ENCODE assay signal across 8 cellular contexts in the genomic region with DNA sequence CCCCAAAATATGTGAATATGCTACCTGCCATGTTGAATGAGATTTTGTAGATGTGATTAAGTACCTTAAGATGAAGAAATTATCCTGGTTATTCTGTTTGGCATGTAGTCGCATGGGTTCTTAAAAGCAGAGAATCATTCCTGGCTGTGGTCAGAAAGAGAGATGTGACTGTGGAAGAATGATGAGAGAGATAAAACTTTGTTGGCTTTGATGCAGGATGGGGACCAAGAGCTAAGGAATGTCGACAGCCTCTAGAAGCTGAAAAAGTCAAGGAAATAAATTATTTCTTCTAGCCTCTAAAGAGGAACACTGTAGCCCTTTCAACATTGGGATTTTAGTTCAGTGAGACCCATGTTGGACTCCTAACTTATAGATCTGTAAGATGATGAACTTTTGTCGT.
DNase-seq lines count a peak whose midpoint lies in the region; ATAC-seq and TF ChIP-seq lines count a peak whose summit lies in the region.
"Not testable (repeated sequence)": the region's sequence is repeated elsewhere in the genome, so short reads cannot be mapped to it uniquely, and the experiment has no call there.

No MANE protein-coding gene starts in this region.

- H3K4me3 ChIP-seq in AG10803 (ENCODE audit: low read length); fibroblast of mammary gland (ENCODE audit: control insufficient read depth, low read depth, low read length); fibroblast of the aortic adventitia (ENCODE audit: low read depth, low read length): not testable (repeated sequence)
- H3K4me3 ChIP-seq in GM23248, result peak overlapping the region; percentile 47; the same call in 1 of the 2 replicates

- H3K9me3 ChIP-seq in GM23248 (ENCODE audit: low read depth), result not testable (repeated sequence)

- H2AFZ ChIP-seq in GM23248, result not testable (repeated sequence)

- peak overlapping the region; percentile 76 for H3K27ac ChIP-seq in GM23248

- peak overlapping the region; percentile 55 for H3K4me2 ChIP-seq in GM23248 (ENCODE audit: unreplicated experiment)

- peaks cover 18% of the 10 kb centered on the region for H3K4me1 ChIP-seq in GM23248 (ENCODE audit: insufficient read depth)

- not testable (repeated sequence) for TF ChIP-seq CTCF in AG10803 (conservative IDR thresholded peaks at IDR 0.05; ENCODE audit: low read length); fibroblast of mammary gland (conservative IDR thresholded peaks at IDR 0.05; ENCODE audit: control insufficient read depth, insufficient read depth, low read depth, low read length); fibroblast of the aortic adventitia (IDR thresholded peaks at IDR 0.05; ENCODE audit: insufficient read depth, low read length); nephron progenitor cell (IDR thresholded peaks at IDR 0.05)

- ATAC-seq in SK-N-SH treated with all-trans-retinoic acid at 6 μM for 48 hours, result peak; percentile 68

- peaks cover 14% of the 10 kb centered on the region; the same call in 1 of the 2 replicates for H3F3A ChIP-seq in GM23248 (ENCODE audit: insufficient read depth)

- H3K79me2 ChIP-seq in GM23248 (ENCODE audit: insufficient read depth), result not testable (repeated sequence)

- H3K9me3 Mint-ChIP-seq in nephron progenitor cell, result peaks cover 22% of the 10 kb centered on the region

- DNase-seq in AG10803 (ENCODE audit: low read depth) (peak; percentile 65), EL (peak; percentile 20), GM04503 (ENCODE audit: low read depth) (peak; percentile 18), GM23248 (peak; percentile 53), fibroblast of mammary gland (ENCODE audit: low read depth) (peak; percentile 15), fibroblast of the aortic adventitia (ENCODE audit: low read depth) (peak; percentile 15)
- not testable (repeated sequence) for DNase-seq in nephron progenitor cell

- in situ Hi-C loops in GM23248 (cut with MboI), result not testable (repeated sequence)

- not testable (repeated sequence) for H3K9ac ChIP-seq in GM23248

- H3K36me3 Mint-ChIP-seq in nephron progenitor cell (ENCODE audit: low read depth), result not testable (repeated sequence)

- H3K27ac Mint-ChIP-seq in nephron progenitor cell, result peak overlapping the region; percentile 29

- H3K36me3 ChIP-seq in GM23248 (ENCODE audit: low read depth), result not testable (repeated sequence)

- not testable (repeated sequence) for H3K4me1 Mint-ChIP-seq in nephron progenitor cell

- not testable (repeated sequence) for H3K9me2 ChIP-seq in GM23248 (ENCODE audit: insufficient read depth)

- H3K27me3 ChIP-seq in GM23248 (replicated peaks; ENCODE audit: insufficient read depth), result not testable (repeated sequence)

- H3K27me3 Mint-ChIP-seq in nephron progenitor cell (ENCODE audit: low read depth, poor library complexity), result not testable (repeated sequence)

- H4K20me1 ChIP-seq in GM23248 (ENCODE audit: insufficient read depth), result not testable (repeated sequence)

- not testable (repeated sequence) for H3K4me3 Mint-ChIP-seq in nephron progenitor cell

- WGBS in GM23248 (ENCODE audit: low coverage in 1 of 2, low lambda C conversion rate in 2 of 2, missing lambda C conversion rate in 2 of 2), 2 experiments, result 10 to 13% methylated on average over 3 of the region's 3 CpGs
